In the genomic region with DNA sequence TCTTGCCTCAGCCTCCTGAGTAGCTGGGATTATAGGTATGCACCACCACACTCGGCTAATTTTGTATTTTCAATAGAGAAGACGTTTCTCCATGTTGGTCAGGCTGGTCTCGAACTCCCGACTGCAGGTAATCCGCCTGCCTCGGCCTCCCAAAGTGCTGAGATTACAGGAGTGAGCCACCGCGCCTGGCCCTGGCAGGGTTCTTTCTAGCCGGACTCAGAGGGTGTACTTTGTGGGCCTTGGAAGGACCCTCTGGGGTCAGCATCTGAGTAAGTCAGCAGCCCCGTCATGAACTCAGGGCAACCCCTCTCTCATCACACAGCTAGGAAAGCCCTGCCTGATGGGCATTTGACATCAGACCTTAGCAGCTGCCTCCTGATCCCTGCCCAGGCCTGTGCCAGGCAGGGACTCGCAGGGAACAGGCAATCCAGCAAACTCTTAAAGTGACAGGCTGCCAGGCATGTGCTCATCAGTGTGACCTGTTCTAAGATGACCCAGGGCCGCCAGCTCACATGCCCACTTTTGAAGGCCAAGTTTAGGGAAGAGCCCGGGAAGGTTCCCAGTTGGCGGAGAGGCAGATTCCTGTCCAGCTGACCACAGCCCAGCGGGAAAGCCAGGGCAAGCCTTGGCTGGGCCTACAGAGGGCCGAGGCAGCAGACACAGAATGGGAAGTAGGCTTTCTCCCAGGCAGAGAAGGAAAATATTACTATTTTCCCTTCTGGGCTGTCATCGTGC, we compare ENCODE assay signal across 16 cellular contexts.
DNase-seq lines count a peak whose midpoint lies in the region; ATAC-seq and TF ChIP-seq lines count a peak whose summit lies in the region.
"Had no signal": no experiment of that assay in that cellular context is flagged by ENCODE, and none has a peak within 500 bp of the region (broad histone marks: within the 10 kb centered on the region; RNA-seq: fewer than 3 reads in every experiment).

No MANE protein-coding gene starts in this region.

- intact Hi-C loops in dorsolateral prefrontal cortex (cut with DNase I) (loop anchor here in 1 of 2 donors (5.0 kb wide), 2 partner anchors 43 to 73 kb away; no protein-coding TSS in a partner anchor), gastrocnemius medialis (cut with DNase I; ENCODE audit: low total_unique reads) (no loop called here)

- ATAC-seq in gastrocnemius medialis (peak; percentile 97), HG02588 (IDR thresholded peaks at IDR 0.05; ENCODE audit: unreplicated experiment) (no peak), HG03139 (IDR thresholded peaks at IDR 0.05; ENCODE audit: unreplicated experiment) (no peak), GM21825 (IDR thresholded peaks at IDR 0.05; ENCODE audit: unreplicated experiment) (no peak)
- ATAC-seq: activated T-cell treated with anti-CD3 and anti-CD28 coated beads, Interleukin-2, amount 50 U/mL, for 72 hours; stimulated activated naive CD8-positive, alpha-beta T cell treated with anti-CD3 and anti-CD28 coated beads, Interleukin-15, Interleukin-2, amounts not matched to agents 100 U/mL and 50 U/mL, for 24 hours had no signal

- H3K4me3 ChIP-seq in H7 (ENCODE audit: insufficient read depth, low read depth, low read length), result no peak overlapping the region
- H3K4me3 ChIP-seq in dorsolateral prefrontal cortex, result no peak overlapping the region
- H3K4me3 ChIP-seq in gastrocnemius medialis, result no peak overlapping the region
- H3K4me3 ChIP-seq: lung had no signal

- no peak for TF ChIP-seq POLR2A in gastrocnemius medialis (IDR thresholded peaks at IDR 0.05)

- in situ Hi-C loops in gastrocnemius medialis (cut with MboI; ENCODE audit: low sequenced_read_pairs in 4 of 4), result no loop called here

- H3K9me3 ChIP-seq in gastrocnemius medialis, result no peaks in the 10 kb centered on the region

- H3K27ac ChIP-seq in dorsolateral prefrontal cortex (peak overlapping the region in 31 of 59 donors; percentile 0 to 82 (median 39)), gastrocnemius medialis (peak overlapping the region; percentile 68 to 75 (median 71))

- H3K27me3 ChIP-seq in H7 (ENCODE audit: control insufficient read depth, insufficient read depth, low read length) (no peaks in the 10 kb centered on the region), dorsolateral prefrontal cortex (no peaks in the 10 kb centered on the region), gastrocnemius medialis (no peaks in the 10 kb centered on the region)

- DNase-seq in H7, result peak; percentile 32
- DNase-seq in dorsolateral prefrontal cortex, result peak in 8 of 10 donors; percentile 16 to 74 (median 44)
- DNase-seq in islet precursor cell, result peak; percentile 45
- DNase-seq in gastrocnemius medialis, result peak; percentile 85 to 97
- no peak for DNase-seq in NCI-H774 (lab: John Stamatoyannopoulos, UW)
- DNase-seq: activated CD4-positive, alpha-beta T cell treated with anti-CD3 and anti-CD28 coated beads, Interleukin-2, amount 50 U/mL, for 48 hours; activated T-cell treated with anti-CD3 and anti-CD28 coated beads, Interleukin-2, amount 50 U/mL, for 72 hours; erythroblast; Kasumi-1; NCI-H1694; NCI-H446 treated with DMSO at 0.1 percent for 48 hours; stimulated activated naive CD8-positive, alpha-beta T cell treated with anti-CD3 and anti-CD28 coated beads, Interleukin-15, Interleukin-2, amounts not matched to agents 100 U/mL and 50 U/mL, for 24 hours had no signal

- H3K4me1 ChIP-seq in gastrocnemius medialis, result peaks cover 15 to 17% of the 10 kb centered on the region in 2 donors

- TF ChIP-seq CTCF in dorsolateral prefrontal cortex (IDR thresholded peaks at IDR 0.05 in 54 of 56, conservative IDR thresholded peaks at IDR 0.05 in 2 of 56; ENCODE audit: low read depth in 1 of 56, partially characterized antibody in 56 of 56) (no peak), gastrocnemius medialis (IDR thresholded peaks at IDR 0.05 in 4 of 5, conservative IDR thresholded peaks at IDR 0.05 in 1 of 5) (peak in 1 of 5 experiments; percentile 9)

- H3K36me3 ChIP-seq in H7 (replicated peaks; ENCODE audit: control insufficient read depth, insufficient read depth, low read length) (no peaks in the 10 kb centered on the region; the same call in 1 of the 2 replicates), gastrocnemius medialis (no peaks in the 10 kb centered on the region)

Comparison
In these comparisons a context has a peak if more than half of its experiments do, and no peak if none do; other contexts are left out.
1. ATAC-seq: peak in gastrocnemius medialis (2 of 2); none in HG02588 (single experiment), HG03139 (single experiment) and GM21825 (single experiment).